In the genomic region with DNA sequence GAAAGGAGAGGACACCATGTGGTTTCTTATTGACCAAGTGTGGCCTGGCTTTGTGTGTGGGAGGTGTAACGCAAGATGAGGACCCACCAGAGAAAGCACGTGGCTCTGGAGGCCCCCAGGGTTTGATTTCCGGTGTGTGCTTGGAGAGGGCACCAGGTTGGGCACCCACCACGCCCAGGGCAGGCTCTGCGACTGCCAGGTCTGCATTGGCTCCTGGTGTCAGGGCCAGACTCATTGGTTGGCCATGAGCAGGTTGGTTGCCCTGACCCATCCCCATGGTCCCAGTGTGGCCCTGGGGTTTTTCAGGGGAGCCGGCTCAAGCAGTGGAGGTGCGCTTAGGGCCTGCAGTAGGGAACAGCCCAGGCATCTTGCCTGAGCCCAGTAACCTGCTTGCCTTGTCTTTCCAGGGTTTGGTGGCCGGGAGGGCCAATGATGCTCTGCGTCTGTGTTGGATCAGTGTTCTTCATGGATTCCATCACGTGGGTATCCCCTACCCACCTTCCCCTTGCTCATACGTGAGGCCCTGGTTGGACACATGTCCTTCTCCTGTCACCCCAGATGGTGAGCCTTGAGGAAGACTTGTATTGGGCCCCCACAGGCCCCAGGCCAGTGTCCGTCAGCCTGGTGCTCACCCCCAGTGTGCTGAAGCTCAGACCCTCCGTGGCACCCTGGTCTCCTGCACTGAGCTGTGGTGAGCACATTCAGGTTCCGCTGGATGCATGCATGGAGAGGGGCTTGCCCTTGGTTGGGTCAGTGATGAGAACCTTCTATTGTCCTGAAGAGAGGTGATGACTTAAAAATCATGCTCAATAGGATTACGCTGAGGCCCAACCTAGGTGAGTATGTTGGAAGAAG, we compare ENCODE assay signal across 20 cellular contexts.
DNase-seq lines count a peak whose midpoint lies in the region; ATAC-seq and TF ChIP-seq lines count a peak whose summit lies in the region.
"Had no signal": no experiment of that assay in that cellular context is flagged by ENCODE, and none has a peak within 500 bp of the region (broad histone marks: within the 10 kb centered on the region; RNA-seq: fewer than 3 reads in every experiment).

No MANE protein-coding gene starts in this region.

- H3K9me3 Mint-ChIP-seq in activated CD8-positive, alpha-beta memory T cell treated with anti-CD3 and anti-CD28 coated beads, Interleukin-2, amount 10 ng/mL, durations not matched to agents 7 days and 5 days (ENCODE audit: low read depth), result peaks cover 8% of the 10 kb centered on the region

- H3K36me3 Mint-ChIP-seq in activated CD8-positive, alpha-beta memory T cell treated with anti-CD3 and anti-CD28 coated beads, Interleukin-2, amount 10 ng/mL, durations not matched to agents 7 days and 5 days, result no peaks in the 10 kb centered on the region

- H3K36me3 ChIP-seq in colonic mucosa (no peaks in the 10 kb centered on the region), suprapubic skin (no peaks in the 10 kb centered on the region)

- ATAC-seq in activated CD8-positive, alpha-beta memory T cell treated with anti-CD3 and anti-CD28 coated beads, Interleukin-2, amount 10 ng/mL, durations not matched to agents 7 days and 5 days, result no peak
- no peak for ATAC-seq in HG02610 (IDR thresholded peaks at IDR 0.05; ENCODE audit: unreplicated experiment)
- ATAC-seq: foreskin keratinocyte, GM12878, left colon had no signal

- TF ChIP-seq EP300 in suprapubic skin (IDR thresholded peaks at IDR 0.05), result no peak

- POLR2A ChIA-PET in HEK293T (lab: Yijun Ruan, JAX), result no interaction called here

- H3K9me3 ChIP-seq in colonic mucosa (no peaks in the 10 kb centered on the region), suprapubic skin (peaks cover 39% of the 10 kb centered on the region)

- H3K4me1 ChIP-seq in colonic mucosa (no peaks in the 10 kb centered on the region), suprapubic skin (no peaks in the 10 kb centered on the region)
- H3K4me1 ChIP-seq: foreskin keratinocyte had no signal

- no peak for TF ChIP-seq POLR2A in suprapubic skin (IDR thresholded peaks at IDR 0.05)

- no peaks in the 10 kb centered on the region for H3K27me3 Mint-ChIP-seq in activated CD8-positive, alpha-beta memory T cell treated with anti-CD3 and anti-CD28 coated beads, Interleukin-2, amount 10 ng/mL, durations not matched to agents 7 days and 5 days

- H3K4me1 Mint-ChIP-seq in activated CD8-positive, alpha-beta memory T cell treated with anti-CD3 and anti-CD28 coated beads, Interleukin-2, amount 10 ng/mL, durations not matched to agents 7 days and 5 days, result no peaks in the 10 kb centered on the region

- no peak overlapping the region for H3K27ac Mint-ChIP-seq in activated CD8-positive, alpha-beta memory T cell treated with anti-CD3 and anti-CD28 coated beads, Interleukin-2, amount 10 ng/mL, durations not matched to agents 7 days and 5 days
- H3K27ac Mint-ChIP-seq: activated naive CD4-positive, alpha-beta T cell treated with anti-CD3 and anti-CD28 coated beads for 36 hours had no signal

- intact Hi-C loops in colonic mucosa (cut with DNase I), result no loop called here

- CTCF ChIA-PET in activated CD8-positive, alpha-beta memory T cell treated with anti-CD3 and anti-CD28 coated beads, Interleukin-2, amount 10 ng/mL, durations not matched to agents 7 days and 5 days (lab: Charles Lee), result no interaction called here
- CTCF ChIA-PET in HEK293T (lab: Yijun Ruan, JAX), result no interaction called here

- H3K4me3 ChIP-seq in colonic mucosa (no peak overlapping the region), suprapubic skin (no peak overlapping the region)
- H3K4me3 ChIP-seq: GM12878 had no signal

- H3K9ac ChIP-seq in colonic mucosa (ENCODE audit: low read depth in 2 of 2, low read length in 2 of 2), result no peak overlapping the region

- no peak overlapping the region for H3K27ac ChIP-seq in colonic mucosa
- H3K27ac ChIP-seq in suprapubic skin, result no peak overlapping the region
- H3K27ac ChIP-seq: C4-2B, epithelial cell of prostate, foreskin keratinocyte had no signal

- TF ChIP-seq CTCF in colonic mucosa (IDR thresholded peaks at IDR 0.05), result no peak
- TF ChIP-seq CTCF in suprapubic skin (IDR thresholded peaks at IDR 0.05), result no peak

- H3K27me3 ChIP-seq in colonic mucosa, result no peaks in the 10 kb centered on the region
- no peaks in the 10 kb centered on the region for H3K27me3 ChIP-seq in suprapubic skin
- H3K27me3 ChIP-seq: foreskin keratinocyte had no signal

- WGBS in suprapubic skin, result 88% methylated on average over 11 of the region's 15 CpGs

- no peak overlapping the region for H3K4me3 Mint-ChIP-seq in activated CD8-positive, alpha-beta memory T cell treated with anti-CD3 and anti-CD28 coated beads, Interleukin-2, amount 10 ng/mL, durations not matched to agents 7 days and 5 days
- H3K4me3 Mint-ChIP-seq: activated naive CD4-positive, alpha-beta T cell treated with anti-CD3 and anti-CD28 coated beads for 36 hours had no signal

- peak; percentile 11 for DNase-seq in activated CD8-positive, alpha-beta memory T cell treated with anti-CD3 and anti-CD28 coated beads, Interleukin-2, amount 50 U/mL, for 4 hours
- no peak for DNase-seq in activated CD8-positive, alpha-beta memory T cell treated with anti-CD3 and anti-CD28 coated beads, Interleukin-2, amount 10 ng/mL, durations not matched to agents 7 days and 5 days
- DNase-seq in colonic mucosa (peak; percentile 12), mesenteric fat pad (ENCODE audit: low spot score) (peak; percentile 80), suprapubic skin (ENCODE audit: low spot score in 2 of 2) (peak; percentile 38 to 69), HEK293T (ENCODE audit: extremely low spot score) (no peak), NCI-H82 treated with DMSO at 0.1 percent for 48 hours (lab: John Stamatoyannopoulos, UW; ENCODE audit: unreplicated experiment) (no peak)
- DNase-seq: activated naive CD4-positive, alpha-beta T cell treated with anti-CD3 and anti-CD28 coated beads for 36 hours; cortex of kidney; foreskin keratinocyte; GF-D8; KG1; NCI-H1092; NCI-H69; occipital lobe had no signal

TF ChIP-seq in HEK293T, 16 proteins besides CTCF, POLR2A, EP300 and RAD21:
- no peak for TF ChIP-seq FOXA1 (IDR thresholded peaks at IDR 0.05)
TF ChIP-seq in HEK293T: peak in this region for 0.

Comparison
In these comparisons a context has a peak if more than half of its experiments do, and no peak if none do; other contexts are left out.
1. DNase-seq: peak in activated CD8-positive, alpha-beta memory T cell treated with anti-CD3 and anti-CD28 coated beads, Interleukin-2, amount 50 U/mL, for 4 hours (single experiment), colonic mucosa (single experiment), mesenteric fat pad (single experiment) and suprapubic skin (2 of 2); none in activated CD8-positive, alpha-beta memory T cell treated with anti-CD3 and anti-CD28 coated beads, Interleukin-2, amount 10 ng/mL, durations not matched to agents 7 days and 5 days (single experiment), HEK293T (single experiment) and NCI-H82 treated with DMSO at 0.1 percent for 48 hours (single experiment).